In the genomic region with DNA sequence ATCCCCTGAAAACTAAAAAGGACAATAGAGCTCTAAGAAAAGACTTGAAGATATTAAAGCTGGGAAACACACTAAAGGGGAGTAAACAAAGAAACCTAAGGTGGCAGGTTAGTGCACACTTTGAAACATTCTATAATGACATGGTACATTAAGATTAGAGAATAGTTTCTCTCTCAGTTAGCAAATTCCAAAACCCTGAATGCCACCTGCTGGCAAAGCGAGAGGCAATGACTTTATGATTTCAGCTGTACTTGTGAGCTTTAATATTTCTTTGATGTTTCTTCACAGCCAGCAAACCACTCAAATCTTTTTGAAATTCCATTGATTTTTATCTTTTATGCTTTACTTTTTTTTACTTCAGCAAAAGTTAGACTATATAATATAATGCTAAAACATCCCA, we compare ENCODE assay signal across 12 cellular contexts.
A peak's percentile ranks its signal among the peaks of the same experiment; 100 is the strongest.
DNase-seq lines count a peak whose midpoint lies in the region; ATAC-seq and TF ChIP-seq lines count a peak whose summit lies in the region.
"Had no signal": no experiment of that assay in that cellular context is flagged by ENCODE, and none has a peak within 500 bp of the region (broad histone marks: within the 10 kb centered on the region; RNA-seq: fewer than 3 reads in every experiment).

No MANE protein-coding gene starts in this region.

- H3K27ac Mint-ChIP-seq in activated naive CD4-positive, alpha-beta T cell treated with anti-CD3 and anti-CD28 coated beads for 36 hours = no peak overlapping the region
- H3K27ac Mint-ChIP-seq in type B pancreatic cell = no peak overlapping the region
- H3K27ac Mint-ChIP-seq: activated naive CD4-positive, alpha-beta T cell treated with anti-CD3 and anti-CD28 coated beads, Interleukin-2, amount 50 U/mL, for 72 hours had no signal

- TF ChIP-seq CTCF in OCI-LY3 (IDR thresholded peaks at IDR 0.05; ENCODE audit: low read depth, low read length) (peak; percentile 73), fibroblast of pulmonary artery (IDR thresholded peaks at IDR 0.05; ENCODE audit: low read length, missing control alignments) (peak; percentile 21), type B pancreatic cell (conservative IDR thresholded peaks at IDR 0.05) (peak; percentile 50)

- no peaks in the 10 kb centered on the region for H3K36me3 ChIP-seq in OCI-LY3 (replicated peaks; ENCODE audit: low read depth, low read length)
- H3K36me3 ChIP-seq: BLaER1 treated with 17β-estradiol and CSF1 and Interleukin-3, amounts not matched to agents 10 nM and 100 nM had no signal

- H3K27me3 ChIP-seq in OCI-LY3 (ENCODE audit: low read depth, low read length) = peaks cover 7% of the 10 kb centered on the region; the same call in 1 of the 2 replicates
- H3K27me3 ChIP-seq: BLaER1 treated with 17β-estradiol and CSF1 and Interleukin-3, amounts not matched to agents 10 nM and 100 nM had no signal

- no peaks in the 10 kb centered on the region for H4K20me1 ChIP-seq in OCI-LY3 (ENCODE audit: insufficient read depth, low read length)
- H4K20me1 ChIP-seq: BLaER1 treated with 17β-estradiol and CSF1 and Interleukin-3, amounts not matched to agents 10 nM and 100 nM had no signal

- H3K4me1 Mint-ChIP-seq in activated naive CD4-positive, alpha-beta T cell treated with anti-CD3 and anti-CD28 coated beads for 36 hours (ENCODE audit: low read depth) = no peaks in the 10 kb centered on the region
- no peaks in the 10 kb centered on the region for H3K4me1 Mint-ChIP-seq in type B pancreatic cell (ENCODE audit: unreplicated experiment)

- no peak overlapping the region for H3K27ac ChIP-seq in OCI-LY3 (ENCODE audit: low read length)
- H3K27ac ChIP-seq: BLaER1 treated with 17β-estradiol and CSF1 and Interleukin-3, amounts not matched to agents 10 nM and 100 nM had no signal

- no peak for ATAC-seq in GM19463 (IDR thresholded peaks at IDR 0.05; ENCODE audit: unreplicated experiment)
- ATAC-seq: activated CD4-positive, CD25-positive, alpha-beta regulatory T cell treated with anti-CD3 and anti-CD28 coated beads, Interleukin-2, amount 50 U/mL, for 24 hours; activated naive CD4-positive, alpha-beta T cell treated with anti-CD3 and anti-CD28 coated beads, Interleukin-2, amount 50 U/mL, for 72 hours had no signal

- peak; percentile 6 for DNase-seq in activated naive CD4-positive, alpha-beta T cell treated with anti-CD3 and anti-CD28 coated beads for 36 hours
- no peak for DNase-seq in activated naive CD4-positive, alpha-beta T cell (lab: John Stamatoyannopoulos, UW)
- DNase-seq in fibroblast of pulmonary artery (ENCODE audit: low read depth) (peak; percentile 6), type B pancreatic cell (ENCODE audit: extremely low spot score, unreplicated experiment) (no peak), NCI-H2081 treated with DMSO at 0.1 percent for 48 hours (lab: John Stamatoyannopoulos, UW) (no peak)
- no peak for DNase-seq in stimulated activated CD4-positive, alpha-beta T cell treated with anti-CD3 and anti-CD28 coated beads, Interleukin-2, amount 100 ng/mL, for 48 hours
- DNase-seq: NCI-H524 treated with DMSO at 0.1 percent for 48 hours had no signal

- no peaks in the 10 kb centered on the region for H3K9me3 Mint-ChIP-seq in activated naive CD4-positive, alpha-beta T cell treated with anti-CD3 and anti-CD28 coated beads for 36 hours
- H3K9me3 Mint-ChIP-seq in type B pancreatic cell = no peaks in the 10 kb centered on the region
- H3K9me3 Mint-ChIP-seq: activated naive CD4-positive, alpha-beta T cell treated with anti-CD3 and anti-CD28 coated beads, Interleukin-2, amount 50 U/mL, for 72 hours had no signal

- H3K36me3 Mint-ChIP-seq in activated naive CD4-positive, alpha-beta T cell treated with anti-CD3 and anti-CD28 coated beads for 36 hours (ENCODE audit: low read depth) = no peaks in the 10 kb centered on the region
- peaks cover 6% of the 10 kb centered on the region for H3K36me3 Mint-ChIP-seq in type B pancreatic cell
- H3K36me3 Mint-ChIP-seq: activated naive CD4-positive, alpha-beta T cell treated with anti-CD3 and anti-CD28 coated beads, Interleukin-2, amount 50 U/mL, for 72 hours had no signal

- H3K4me3 ChIP-seq in OCI-LY3 (ENCODE audit: low read length) = no peak overlapping the region
- no peak overlapping the region for H3K4me3 ChIP-seq in fibroblast of pulmonary artery (replicated peaks; ENCODE audit: low read depth, low read length)
- H3K4me3 ChIP-seq: BLaER1 treated with 17β-estradiol and CSF1 and Interleukin-3, amounts not matched to agents 10 nM and 100 nM had no signal

- H2AFZ ChIP-seq in OCI-LY3 (ENCODE audit: low read depth, low read length) = no peak overlapping the region

- H3K4me2 ChIP-seq in OCI-LY3 (ENCODE audit: low read length) = peak overlapping the region; percentile 17; the same call in 1 of the 2 replicates
- H3K4me2 ChIP-seq: BLaER1 treated with 17β-estradiol and CSF1 and Interleukin-3, amounts not matched to agents 10 nM and 100 nM had no signal

- H3K9me3 ChIP-seq in OCI-LY3 (ENCODE audit: insufficient read depth, low read length) = no peaks in the 10 kb centered on the region
- H3K9me3 ChIP-seq: BLaER1 treated with 17β-estradiol and CSF1 and Interleukin-3, amounts not matched to agents 10 nM and 100 nM had no signal

- H3K4me3 Mint-ChIP-seq in activated naive CD4-positive, alpha-beta T cell treated with anti-CD3 and anti-CD28 coated beads for 36 hours = no peak overlapping the region
- H3K4me3 Mint-ChIP-seq in type B pancreatic cell = no peak overlapping the region

- no peak overlapping the region for H3K9ac ChIP-seq in OCI-LY3 (ENCODE audit: low read length)
- H3K9ac ChIP-seq: BLaER1 treated with 17β-estradiol and CSF1 and Interleukin-3, amounts not matched to agents 10 nM and 100 nM had no signal

- intact Hi-C loops in activated naive CD4-positive, alpha-beta T cell treated with anti-CD3 and anti-CD28 coated beads for 36 hours (cut with micrococcal nuclease) = no loop called here

- no peaks in the 10 kb centered on the region for H3K79me2 ChIP-seq in OCI-LY3 (ENCODE audit: low read length)

- peaks cover 7% of the 10 kb centered on the region for H3K27me3 Mint-ChIP-seq in activated naive CD4-positive, alpha-beta T cell treated with anti-CD3 and anti-CD28 coated beads for 36 hours (ENCODE audit: low read depth)
- H3K27me3 Mint-ChIP-seq in type B pancreatic cell = no peaks in the 10 kb centered on the region

- CTCF ChIA-PET in activated naive CD4-positive, alpha-beta T cell treated with anti-CD3 and anti-CD28 coated beads for 36 hours (lab: Charles Lee) = interaction anchor here (0.6 to 3.5 kb wide), 2 partner anchors 49 to 167 kb away, joined by 3 to 8 read pairs; no protein-coding TSS in a partner anchor

- H3K4me1 ChIP-seq in OCI-LY3 (ENCODE audit: low read length) = peaks cover 18% of the 10 kb centered on the region

Comparison
In these comparisons a context has a peak if more than half of its experiments do, and no peak if none do; other contexts are left out.
1. DNase-seq: peak in activated naive CD4-positive, alpha-beta T cell treated with anti-CD3 and anti-CD28 coated beads for 36 hours (single experiment) and fibroblast of pulmonary artery (single experiment); none in activated naive CD4-positive, alpha-beta T cell (0 of 4), type B pancreatic cell (single experiment), stimulated activated CD4-positive, alpha-beta T cell treated with anti-CD3 and anti-CD28 coated beads, Interleukin-2, amount 100 ng/mL, for 48 hours (0 of 2) and NCI-H2081 treated with DMSO at 0.1 percent for 48 hours (single experiment).
2. CTCF ChIP-seq: peak in every context shown above with its lines; median percentile 73 in OCI-LY3; 50 in type B pancreatic cell; 21 in fibroblast of pulmonary artery.